Comparison of ENCODE assay signal across 2 cellular contexts in the genomic region with DNA sequence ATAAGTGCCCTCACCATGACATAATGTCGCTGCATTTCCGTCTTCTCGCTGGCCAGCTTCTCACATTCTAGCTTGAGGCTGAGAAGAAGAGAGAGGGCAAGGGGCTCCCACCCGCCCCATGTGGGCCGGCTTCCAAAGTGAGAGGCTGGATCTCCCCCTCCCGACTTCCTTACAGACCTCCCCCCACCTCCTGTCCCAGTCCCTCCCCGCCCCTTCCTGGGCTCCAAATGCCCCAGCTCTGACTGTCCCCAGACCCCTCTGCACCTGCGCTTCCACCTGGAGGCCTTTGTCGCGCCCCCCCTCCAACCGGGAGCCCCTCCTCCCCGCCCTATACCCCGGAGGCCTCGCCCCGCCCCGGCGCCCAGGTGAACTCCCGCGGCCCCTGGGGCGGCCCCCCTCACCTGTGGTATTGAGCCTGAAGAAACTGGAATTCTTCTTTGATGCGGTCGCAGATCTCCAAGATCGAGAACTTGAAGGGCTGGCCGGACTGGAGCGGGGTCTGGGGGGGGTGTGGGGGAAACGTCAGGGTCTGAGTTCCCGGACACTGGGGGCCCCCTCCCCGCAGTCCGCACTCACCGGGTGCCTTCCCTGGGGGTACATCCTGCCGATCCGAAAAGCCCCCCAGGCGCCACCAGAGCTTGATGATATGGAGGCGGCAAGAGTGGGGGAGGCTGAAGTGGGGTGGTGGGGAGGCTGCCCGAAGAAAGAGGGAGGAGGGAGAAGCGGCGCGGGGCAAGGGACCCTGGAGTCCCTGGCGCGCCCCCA.
TF ChIP-seq lines count a peak whose summit lies in the region.

No MANE protein-coding gene starts in this region.

TF ChIP-seq in A549, 52 proteins besides CTCF, POLR2A, EP300 and RAD21 (continued from another document):
- TF ChIP-seq, protein P1, sequence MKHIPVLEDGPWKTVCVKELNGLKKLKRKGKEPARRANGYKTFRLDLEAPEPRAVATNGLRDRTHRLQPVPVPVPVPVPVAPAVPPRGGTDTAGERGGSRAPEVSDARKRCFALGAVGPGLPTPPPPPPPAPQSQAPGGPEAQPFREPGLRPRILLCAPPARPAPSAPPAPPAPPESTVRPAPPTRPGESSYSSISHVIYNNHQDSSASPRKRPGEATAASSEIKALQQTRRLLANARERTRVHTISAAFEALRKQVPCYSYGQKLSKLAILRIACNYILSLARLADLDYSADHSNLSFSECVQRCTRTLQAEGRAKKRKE (CRISPR knock-in tag; IDR thresholded peaks at IDR 0.05; ENCODE audit: low read depth) = no peak
- TF ChIP-seq ZSCAN20 (CRISPR knock-in tag; IDR thresholded peaks at IDR 0.05) (no peak), RCOR1 (IDR thresholded peaks at IDR 0.05; ENCODE audit: low read depth, low read length) (no peak), ZC3H11A (IDR thresholded peaks at IDR 0.05) (no peak), RARB (CRISPR knock-in tag; IDR thresholded peaks at IDR 0.05) (no peak)
- TF ChIP-seq, protein P2, sequence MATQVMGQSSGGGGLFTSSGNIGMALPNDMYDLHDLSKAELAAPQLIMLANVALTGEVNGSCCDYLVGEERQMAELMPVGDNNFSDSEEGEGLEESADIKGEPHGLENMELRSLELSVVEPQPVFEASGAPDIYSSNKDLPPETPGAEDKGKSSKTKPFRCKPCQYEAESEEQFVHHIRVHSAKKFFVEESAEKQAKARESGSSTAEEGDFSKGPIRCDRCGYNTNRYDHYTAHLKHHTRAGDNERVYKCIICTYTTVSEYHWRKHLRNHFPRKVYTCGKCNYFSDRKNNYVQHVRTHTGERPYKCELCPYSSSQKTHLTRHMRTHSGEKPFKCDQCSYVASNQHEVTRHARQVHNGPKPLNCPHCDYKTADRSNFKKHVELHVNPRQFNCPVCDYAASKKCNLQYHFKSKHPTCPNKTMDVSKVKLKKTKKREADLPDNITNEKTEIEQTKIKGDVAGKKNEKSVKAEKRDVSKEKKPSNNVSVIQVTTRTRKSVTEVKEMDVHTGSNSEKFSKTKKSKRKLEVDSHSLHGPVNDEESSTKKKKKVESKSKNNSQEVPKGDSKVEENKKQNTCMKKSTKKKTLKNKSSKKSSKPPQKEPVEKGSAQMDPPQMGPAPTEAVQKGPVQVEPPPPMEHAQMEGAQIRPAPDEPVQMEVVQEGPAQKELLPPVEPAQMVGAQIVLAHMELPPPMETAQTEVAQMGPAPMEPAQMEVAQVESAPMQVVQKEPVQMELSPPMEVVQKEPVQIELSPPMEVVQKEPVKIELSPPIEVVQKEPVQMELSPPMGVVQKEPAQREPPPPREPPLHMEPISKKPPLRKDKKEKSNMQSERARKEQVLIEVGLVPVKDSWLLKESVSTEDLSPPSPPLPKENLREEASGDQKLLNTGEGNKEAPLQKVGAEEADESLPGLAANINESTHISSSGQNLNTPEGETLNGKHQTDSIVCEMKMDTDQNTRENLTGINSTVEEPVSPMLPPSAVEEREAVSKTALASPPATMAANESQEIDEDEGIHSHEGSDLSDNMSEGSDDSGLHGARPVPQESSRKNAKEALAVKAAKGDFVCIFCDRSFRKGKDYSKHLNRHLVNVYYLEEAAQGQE (IDR thresholded peaks at IDR 0.05) = no peak
- TF ChIP-seq, protein P3, sequence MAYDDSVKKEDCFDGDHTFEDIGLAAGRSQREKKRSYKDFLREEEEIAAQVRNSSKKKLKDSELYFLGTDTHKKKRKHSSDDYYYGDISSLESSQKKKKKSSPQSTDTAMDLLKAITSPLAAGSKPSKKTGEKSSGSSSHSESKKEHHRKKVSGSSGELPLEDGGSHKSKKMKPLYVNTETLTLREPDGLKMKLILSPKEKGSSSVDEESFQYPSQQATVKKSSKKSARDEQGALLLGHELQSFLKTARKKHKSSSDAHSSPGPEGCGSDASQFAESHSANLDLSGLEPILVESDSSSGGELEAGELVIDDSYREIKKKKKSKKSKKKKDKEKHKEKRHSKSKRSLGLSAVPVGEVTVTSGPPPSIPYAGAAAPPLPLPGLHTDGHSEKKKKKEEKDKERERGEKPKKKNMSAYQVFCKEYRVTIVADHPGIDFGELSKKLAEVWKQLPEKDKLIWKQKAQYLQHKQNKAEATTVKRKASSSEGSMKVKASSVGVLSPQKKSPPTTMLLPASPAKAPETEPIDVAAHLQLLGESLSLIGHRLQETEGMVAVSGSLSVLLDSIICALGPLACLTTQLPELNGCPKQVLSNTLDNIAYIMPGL (CRISPR knock-in tag; IDR thresholded peaks at IDR 0.05; ENCODE audit: borderline replicate concordance) = no peak

TF ChIP-seq in HEK293T, 16 proteins besides CTCF, POLR2A, EP300 and RAD21 (continued from another document):
- TF ChIP-seq NFRKB (IDR thresholded peaks at IDR 0.05) (no peak), SP1 (IDR thresholded peaks at IDR 0.05) (no peak), ARNT (IDR thresholded peaks at IDR 0.05) (no peak), FOXK2 (IDR thresholded peaks at IDR 0.05) (no peak), HDGF (IDR thresholded peaks at IDR 0.05; ENCODE audit: borderline replicate concordance) (no peak), L3MBTL2 (conservative IDR thresholded peaks at IDR 0.05) (no peak), SUZ12 (IDR thresholded peaks at IDR 0.05) (no peak)
